In genomic region chr7:37410305-37411209, GRCh38 we compare ENCODE assay signal across 11 cellular contexts. TPM values are rescaled to one million over a fixed set of nuclear protein-coding genes. Genes with fewer than 3 reads are reported as not detected.
DNase-seq lines count a peak whose midpoint lies in the region; ATAC-seq and TF ChIP-seq lines count a peak whose summit lies in the region.
"Had no signal": no experiment of that assay in that cellular context is flagged by ENCODE, and none has a peak within 500 bp of the region (broad histone marks: within the 10 kb centered on the region; RNA-seq: fewer than 3 reads in every experiment).

No MANE protein-coding gene starts in this region.

- H3K9me2 ChIP-seq in hepatocyte (replicated peaks; ENCODE audit: insufficient read depth) = no peaks in the 10 kb centered on the region

- WGBS in hepatocyte (ENCODE audit: low lambda C conversion rate, missing lambda C conversion rate) = 74% methylated on average over 1 of the region's 1 CpG

- H3K27ac Mint-ChIP-seq in activated naive CD4-positive, alpha-beta T cell treated with anti-CD3 and anti-CD28 coated beads, Interleukin-2, amount 50 U/mL, for 72 hours = peak overlapping the region; percentile 88 to 96

- H4K20me1 ChIP-seq in hepatocyte (ENCODE audit: insufficient read depth, poor library complexity, severe bottlenecking) = no peaks in the 10 kb centered on the region

- H2AFZ ChIP-seq in hepatocyte = no peak overlapping the region

- H3K4me1 Mint-ChIP-seq in activated T-cell treated with anti-CD3 and anti-CD28 coated beads, Interleukin-2, amount 50 U/mL, for 4 hours (ENCODE audit: low read depth) = peaks cover 78% of the 10 kb centered on the region

- H3K27me3 ChIP-seq in skeletal muscle tissue (ENCODE audit: control insufficient read depth in 3 of 3, insufficient read depth in 3 of 3, low read length in 3 of 3) (no peaks in the 10 kb centered on the region), hepatocyte (no peaks in the 10 kb centered on the region)

- H3K79me2 ChIP-seq in hepatocyte = no peaks in the 10 kb centered on the region

- H3K36me3 Mint-ChIP-seq in activated T-cell treated with anti-CD3 and anti-CD28 coated beads, Interleukin-2, amount 50 U/mL, for 4 hours (ENCODE audit: insufficient read depth) = peaks cover 20% of the 10 kb centered on the region
- peaks cover 4 to 46% of the 10 kb centered on the region in 2 donors for H3K36me3 Mint-ChIP-seq in activated naive CD4-positive, alpha-beta T cell treated with anti-CD3 and anti-CD28 coated beads, Interleukin-2, amount 50 U/mL, for 72 hours

- H3K27ac ChIP-seq in skeletal muscle tissue (ENCODE audit: low read depth, low read length) (peak overlapping the region; percentile 23), hepatocyte (no peak overlapping the region)

- H3K36me3 ChIP-seq in skeletal muscle tissue (ENCODE audit: control insufficient read depth in 3 of 3, insufficient read depth in 3 of 3, low read length in 3 of 3) = no peaks in the 10 kb centered on the region
- H3K36me3 ChIP-seq in hepatocyte (replicated peaks; ENCODE audit: insufficient read depth, low read depth) = no peaks in the 10 kb centered on the region

- no peak overlapping the region for H3K9ac ChIP-seq in skeletal muscle tissue (ENCODE audit: low read depth in 1 of 3, low read length in 3 of 3)

- H3K27me3 Mint-ChIP-seq in activated T-cell treated with anti-CD3 and anti-CD28 coated beads, Interleukin-2, amount 50 U/mL, for 4 hours (ENCODE audit: low read depth) = no peaks in the 10 kb centered on the region

- no peak overlapping the region for H3K4me3 ChIP-seq in skeletal muscle tissue (ENCODE audit: low read length in 3 of 3)
- no peak overlapping the region for H3K4me3 ChIP-seq in hepatocyte

- DNase-seq in activated T-cell treated with anti-CD3 and anti-CD28 coated beads, Interleukin-2, amount 50 U/mL, for 4 hours = no peak
- DNase-seq in activated T-cell treated with anti-CD3 and anti-CD28 coated beads, Interleukin-2, amount 50 U/mL, for 1 hour = no peak
- DNase-seq in MV-4-11 (lab: John Stamatoyannopoulos, UW) (peak; percentile 73), hepatocyte (ENCODE audit: low spot score) (no peak), mesenteric fat pad (ENCODE audit: low spot score) (no peak)
- peak in 1 of 2 donors; percentile 23 for DNase-seq in activated naive CD4-positive, alpha-beta T cell treated with anti-CD3 and anti-CD28 coated beads, Interleukin-2, amount 50 U/mL, for 72 hours (ENCODE audit: low spot score in 2 of 2)
- DNase-seq: activated gamma-delta T cell treated with Interleukin-2 at 50 U/mL for 16 hours, NCI-H226, RPMI8226 had no signal

- H3K4me1 ChIP-seq in skeletal muscle tissue (ENCODE audit: control insufficient read depth in 3 of 3, insufficient read depth in 3 of 3, low read length in 3 of 3) (peaks cover 0 to 5% (median 0%) of the 10 kb centered on the region in 3 donors), hepatocyte (ENCODE audit: insufficient read depth) (peaks cover 4% of the 10 kb centered on the region)

- H3K4me3 Mint-ChIP-seq in activated T-cell treated with anti-CD3 and anti-CD28 coated beads, Interleukin-2, amount 50 U/mL, for 4 hours = peak overlapping the region; percentile 58

- no peak for TF ChIP-seq CTCF in hepatocyte (IDR thresholded peaks at IDR 0.05; ENCODE audit: poor library complexity)

- H3K9me3 ChIP-seq in skeletal muscle tissue (ENCODE audit: control insufficient read depth in 3 of 3, low read length in 3 of 3) (peaks cover 0 to 5% (median 0%) of the 10 kb centered on the region in 3 donors), hepatocyte (ENCODE audit: low read depth) (no peaks in the 10 kb centered on the region)

- no peak overlapping the region for H3K4me2 ChIP-seq in hepatocyte

- H3K9me3 Mint-ChIP-seq in activated T-cell treated with anti-CD3 and anti-CD28 coated beads, Interleukin-2, amount 50 U/mL, for 4 hours = peaks cover 4% of the 10 kb centered on the region
- peaks cover 3 to 8% of the 10 kb centered on the region in 2 donors for H3K9me3 Mint-ChIP-seq in activated naive CD4-positive, alpha-beta T cell treated with anti-CD3 and anti-CD28 coated beads, Interleukin-2, amount 50 U/mL, for 72 hours

- no peak for ATAC-seq in activated T-cell treated with anti-CD3 and anti-CD28 coated beads, Interleukin-2, amount 50 U/mL, for 4 hours
- ATAC-seq in activated naive CD4-positive, alpha-beta T cell treated with anti-CD3 and anti-CD28 coated beads, Interleukin-2, amount 50 U/mL, for 72 hours = peak; percentile 52 to 63
- ATAC-seq in HG03196 (IDR thresholded peaks at IDR 0.05; ENCODE audit: unreplicated experiment) = no peak

RNA-seq across cellular contexts. Expression of gene ELMO1, which starts 38.1 kb away (rescaled TPM):
- total RNA-seq in activated T-cell treated with anti-CD3 and anti-CD28 coated beads, Interleukin-2, amount 50 U/mL, for 4 hours = 100 to 1,000 TPM; 117 to 137 (median 118) TPM
- 100 to 1,000 TPM; 137 to 167 TPM for total RNA-seq in activated naive CD4-positive, alpha-beta T cell treated with anti-CD3 and anti-CD28 coated beads, Interleukin-2, amount 50 U/mL, for 72 hours
- total RNA-seq in skeletal muscle tissue = 52.7 TPM
- 15.3 and 28.7 TPM in 2 replicates for total RNA-seq in hepatocyte
- polyA plus RNA-seq in hepatocyte = 19.7 and 26.0 TPM in 2 replicates
- total RNA-seq in mesenteric fat pad = 48.9 TPM

Comparison
In these comparisons a context has a peak if more than half of its experiments do, and no peak if none do; other contexts are left out.
1. ATAC-seq: peak in activated naive CD4-positive, alpha-beta T cell treated with anti-CD3 and anti-CD28 coated beads, Interleukin-2, amount 50 U/mL, for 72 hours (2 of 2); none in activated T-cell treated with anti-CD3 and anti-CD28 coated beads, Interleukin-2, amount 50 U/mL, for 4 hours (0 of 2) and HG03196 (single experiment).